8 cellular contexts compared by ENCODE assay signal in the genomic region with DNA sequence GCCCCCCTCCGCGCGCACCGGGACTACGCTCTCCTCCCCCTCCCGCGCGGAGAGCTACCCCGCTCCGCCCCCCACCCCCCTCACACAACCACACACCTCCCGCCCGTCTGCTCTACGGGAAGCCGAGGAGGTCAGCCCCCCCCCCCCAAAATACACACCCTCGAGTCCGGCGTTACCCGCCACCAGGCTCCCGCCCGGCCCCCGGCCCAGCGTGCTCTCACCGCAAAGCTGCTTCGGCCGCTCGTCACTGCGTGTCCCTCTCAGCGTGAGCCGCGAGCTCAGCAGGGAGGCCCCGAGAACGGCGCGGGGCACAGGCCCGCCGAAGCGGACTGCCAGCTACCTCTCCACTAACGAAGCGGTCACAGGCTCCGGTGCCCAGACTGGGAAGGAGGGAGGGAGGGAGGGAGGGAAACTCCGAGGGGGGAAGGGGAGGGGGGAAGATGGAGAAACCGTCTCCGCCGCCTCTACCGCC. TPM values are rescaled to one million over a fixed set of nuclear protein-coding genes. Genes with fewer than 3 reads are reported as not detected.
DNase-seq lines count a peak whose midpoint lies in the region; ATAC-seq and TF ChIP-seq lines count a peak whose summit lies in the region.

No MANE protein-coding gene starts in this region.

- peak overlapping the region; percentile 97 for H3K27ac Mint-ChIP-seq in effector memory CD8-positive, alpha-beta T cell

- H3K9me2 ChIP-seq in MM.1S (replicated peaks; ENCODE audit: insufficient read depth, low read length) (no peaks in the 10 kb centered on the region), neural cell (ENCODE audit: insufficient read depth, low read length) (no peaks in the 10 kb centered on the region)

- H3K9me3 Mint-ChIP-seq in effector memory CD8-positive, alpha-beta T cell: no peaks in the 10 kb centered on the region

- H3F3A ChIP-seq in MM.1S (ENCODE audit: insufficient read depth, low read length) (peaks cover 42% of the 10 kb centered on the region), neural cell (ENCODE audit: insufficient read depth, low read length, poor library complexity, severe bottlenecking) (no peaks in the 10 kb centered on the region)

- H3K79me2 ChIP-seq in MM.1S (ENCODE audit: low read length): peaks cover 55% of the 10 kb centered on the region
- peaks cover 37% of the 10 kb centered on the region for H3K79me2 ChIP-seq in neural cell (replicated peaks; ENCODE audit: insufficient read depth, low read length)

- peak overlapping the region; percentile 82 to 93 (median 90) for H3K9ac ChIP-seq in BLaER1 treated with 17β-estradiol and CSF1 and Interleukin-3, amounts not matched to agents 10 nM and 100 nM
- H3K9ac ChIP-seq in MM.1S (ENCODE audit: low read length): peak overlapping the region; percentile 90
- peak overlapping the region; percentile 95 for H3K9ac ChIP-seq in neural cell (ENCODE audit: low read length)

- peaks cover 44 to 53% (median 44%) of the 10 kb centered on the region in 11 experiments for H4K20me1 ChIP-seq in BLaER1 treated with 17β-estradiol and CSF1 and Interleukin-3, amounts not matched to agents 10 nM and 100 nM
- H4K20me1 ChIP-seq in MM.1S (ENCODE audit: insufficient read depth, low read length) (peaks cover 33% of the 10 kb centered on the region), neural cell (ENCODE audit: insufficient read depth) (no peaks in the 10 kb centered on the region)

- peak overlapping the region; percentile 59 to 85 (median 76) for H3K4me3 ChIP-seq in BLaER1 treated with 17β-estradiol and CSF1 and Interleukin-3, amounts not matched to agents 10 nM and 100 nM
- peak overlapping the region; percentile 91 for H3K4me3 ChIP-seq in MM.1S (ENCODE audit: low read length)
- peak overlapping the region; percentile 97 for H3K4me3 ChIP-seq in neural cell (ENCODE audit: low read length)

- TF ChIP-seq EP300 in neural cell (conservative IDR thresholded peaks at IDR 0.05; ENCODE audit: poor library complexity, severe bottlenecking): no peak

- H3K4me2 ChIP-seq in BLaER1 treated with 17β-estradiol and CSF1 and Interleukin-3, amounts not matched to agents 10 nM and 100 nM: peak overlapping the region in 2 of 11 experiments; percentile 38 to 40; a peak in 4 of 22 replicates
- H3K4me2 ChIP-seq in MM.1S (ENCODE audit: low read depth, low read length) (0 out of 2 replicates have a peak overlapping the region, but pooled peaks have one; percentile 32), neural cell (ENCODE audit: low read length) (no peak overlapping the region)

- peak overlapping the region; percentile 99 for H3K4me3 Mint-ChIP-seq in effector memory CD8-positive, alpha-beta T cell

- no peak for TF ChIP-seq RAD21 in neural cell (conservative IDR thresholded peaks at IDR 0.05)

- H3K27me3 ChIP-seq in BLaER1 treated with 17β-estradiol and CSF1 and Interleukin-3, amounts not matched to agents 10 nM and 100 nM: no peaks in the 10 kb centered on the region
- H3K27me3 ChIP-seq in MM.1S (replicated peaks; ENCODE audit: insufficient read depth, low read length) (no peaks in the 10 kb centered on the region), neural cell (ENCODE audit: insufficient read depth, low read depth, low read length) (no peaks in the 10 kb centered on the region)

- no peak for DNase-seq in MM.1S
- no peak for DNase-seq in effector memory CD8-positive, alpha-beta T cell
- DNase-seq in NCI-H2029 (lab: John Stamatoyannopoulos, UW): no peak
- no peak for DNase-seq in NCI-H2196 (lab: John Stamatoyannopoulos, UW; ENCODE audit: unreplicated experiment)

- H3K27me3 Mint-ChIP-seq in effector memory CD8-positive, alpha-beta T cell: no peaks in the 10 kb centered on the region

- TF ChIP-seq CTCF in MM.1S (IDR thresholded peaks at IDR 0.05; ENCODE audit: low read length) (no peak), neural cell (IDR thresholded peaks at IDR 0.05; ENCODE audit: poor library complexity, severe bottlenecking) (no peak)

- peaks cover 42 to 52% of the 10 kb centered on the region in 2 donors for H3K4me1 Mint-ChIP-seq in effector memory CD8-positive, alpha-beta T cell (ENCODE audit: low read depth in 2 of 2)

- peak overlapping the region; percentile 75 to 96 (median 88); a peak in 20 of 22 replicates for H3K27ac ChIP-seq in BLaER1 treated with 17β-estradiol and CSF1 and Interleukin-3, amounts not matched to agents 10 nM and 100 nM
- H3K27ac ChIP-seq in MM.1S (ENCODE audit: low read length): peak overlapping the region; percentile 90
- peak overlapping the region; percentile 94 for H3K27ac ChIP-seq in neural cell (ENCODE audit: low read length)

- H3K36me3 ChIP-seq in BLaER1 treated with 17β-estradiol and CSF1 and Interleukin-3, amounts not matched to agents 10 nM and 100 nM: peaks cover 7 to 20% (median 16%) of the 10 kb centered on the region in 11 experiments; a peak in 16 of 22 replicates
- no peaks in the 10 kb centered on the region for H3K36me3 ChIP-seq in MM.1S (replicated peaks; ENCODE audit: insufficient read depth, low read length)
- H3K36me3 ChIP-seq in neural cell (ENCODE audit: insufficient read depth, low read length): no peaks in the 10 kb centered on the region

- H3K36me3 Mint-ChIP-seq in effector memory CD8-positive, alpha-beta T cell (ENCODE audit: insufficient read depth): peaks cover 54% of the 10 kb centered on the region

- no peaks in the 10 kb centered on the region for H3K9me3 ChIP-seq in BLaER1 treated with 17β-estradiol and CSF1 and Interleukin-3, amounts not matched to agents 10 nM and 100 nM (replicated peaks in 1 of 11)
- H3K9me3 ChIP-seq in MM.1S (replicated peaks; ENCODE audit: insufficient read depth, low read length): no peaks in the 10 kb centered on the region
- no peaks in the 10 kb centered on the region for H3K9me3 ChIP-seq in neural cell (ENCODE audit: low read length)

- peaks cover 34 to 57% (median 48%) of the 10 kb centered on the region in 10 experiments for H3K4me1 ChIP-seq in BLaER1 treated with 17β-estradiol and CSF1 and Interleukin-3, amounts not matched to agents 10 nM and 100 nM
- H3K4me1 ChIP-seq in MM.1S (ENCODE audit: low read length): peaks cover 9% of the 10 kb centered on the region

- no peak for ATAC-seq in effector memory CD8-positive, alpha-beta T cell (replicated peaks)
- ATAC-seq in GM21515 (IDR thresholded peaks at IDR 0.05; ENCODE audit: unreplicated experiment) (no peak), HG03097 (IDR thresholded peaks at IDR 0.05; ENCODE audit: low FRiP score, unreplicated experiment) (no peak)

- no peak overlapping the region for H2AFZ ChIP-seq in MM.1S (ENCODE audit: low read length)
- H2AFZ ChIP-seq in neural cell (ENCODE audit: low read depth, low read length): peak overlapping the region; percentile 51

TF ChIP-seq in neural cell, 6 proteins besides CTCF, POLR2A, EP300 and RAD21:
- TF ChIP-seq POLR2AphosphoS5 (IDR thresholded peaks at IDR 0.05): peak; percentile 62
- TF ChIP-seq TAF1 (IDR thresholded peaks at IDR 0.05; ENCODE audit: low read depth): no peak
- TF ChIP-seq EZH2 (IDR thresholded peaks at IDR 0.05; ENCODE audit: borderline replicate concordance, insufficient read depth, low read length, poor library complexity, severe bottlenecking): no peak
- peak; percentile 8 for TF ChIP-seq MXI1 (conservative IDR thresholded peaks at IDR 0.05; ENCODE audit: poor library complexity, severe bottlenecking)
- TF ChIP-seq SMC3 (conservative IDR thresholded peaks at IDR 0.05; ENCODE audit: poor library complexity): no peak
- TF ChIP-seq, protein P1, sequence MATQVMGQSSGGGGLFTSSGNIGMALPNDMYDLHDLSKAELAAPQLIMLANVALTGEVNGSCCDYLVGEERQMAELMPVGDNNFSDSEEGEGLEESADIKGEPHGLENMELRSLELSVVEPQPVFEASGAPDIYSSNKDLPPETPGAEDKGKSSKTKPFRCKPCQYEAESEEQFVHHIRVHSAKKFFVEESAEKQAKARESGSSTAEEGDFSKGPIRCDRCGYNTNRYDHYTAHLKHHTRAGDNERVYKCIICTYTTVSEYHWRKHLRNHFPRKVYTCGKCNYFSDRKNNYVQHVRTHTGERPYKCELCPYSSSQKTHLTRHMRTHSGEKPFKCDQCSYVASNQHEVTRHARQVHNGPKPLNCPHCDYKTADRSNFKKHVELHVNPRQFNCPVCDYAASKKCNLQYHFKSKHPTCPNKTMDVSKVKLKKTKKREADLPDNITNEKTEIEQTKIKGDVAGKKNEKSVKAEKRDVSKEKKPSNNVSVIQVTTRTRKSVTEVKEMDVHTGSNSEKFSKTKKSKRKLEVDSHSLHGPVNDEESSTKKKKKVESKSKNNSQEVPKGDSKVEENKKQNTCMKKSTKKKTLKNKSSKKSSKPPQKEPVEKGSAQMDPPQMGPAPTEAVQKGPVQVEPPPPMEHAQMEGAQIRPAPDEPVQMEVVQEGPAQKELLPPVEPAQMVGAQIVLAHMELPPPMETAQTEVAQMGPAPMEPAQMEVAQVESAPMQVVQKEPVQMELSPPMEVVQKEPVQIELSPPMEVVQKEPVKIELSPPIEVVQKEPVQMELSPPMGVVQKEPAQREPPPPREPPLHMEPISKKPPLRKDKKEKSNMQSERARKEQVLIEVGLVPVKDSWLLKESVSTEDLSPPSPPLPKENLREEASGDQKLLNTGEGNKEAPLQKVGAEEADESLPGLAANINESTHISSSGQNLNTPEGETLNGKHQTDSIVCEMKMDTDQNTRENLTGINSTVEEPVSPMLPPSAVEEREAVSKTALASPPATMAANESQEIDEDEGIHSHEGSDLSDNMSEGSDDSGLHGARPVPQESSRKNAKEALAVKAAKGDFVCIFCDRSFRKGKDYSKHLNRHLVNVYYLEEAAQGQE (IDR thresholded peaks at IDR 0.05; ENCODE audit: borderline replicate concordance): peak; percentile 25
TF ChIP-seq in neural cell: peak in this region for 3.

RNA-seq across cellular contexts. Expression of a gene that starts 0.3 kb away (rescaled TPM):
- polyA plus RNA-seq in neural cell: 11.5 and 13.7 TPM in 2 replicates
- 50.6 and 60.5 TPM in 2 replicates for polyA minus RNA-seq in neural cell
